In genomic region chr19:38730470-38730730, GRCh38 we compare ENCODE assay signal across 16 cellular contexts. TPM values are rescaled to one million over a fixed set of nuclear protein-coding genes. Genes with fewer than 3 reads are reported as not detected.
A peak's percentile ranks its signal among the peaks of the same experiment; 100 is the strongest.
DNase-seq lines count a peak whose midpoint lies in the region; ATAC-seq and TF ChIP-seq lines count a peak whose summit lies in the region.
"Had no signal": no experiment of that assay in that cellular context is flagged by ENCODE, and none has a peak within 500 bp of the region (broad histone marks: within the 10 kb centered on the region; RNA-seq: fewer than 3 reads in every experiment).

No MANE protein-coding gene starts in this region.

- ATAC-seq in upper lobe of left lung (ENCODE audit: low FRiP score in 2 of 2), result no peak
- no peak for ATAC-seq in naive thymus-derived CD4-positive, alpha-beta T cell
- no peak for ATAC-seq in HG03378 (IDR thresholded peaks at IDR 0.05; ENCODE audit: unreplicated experiment)

- TF ChIP-seq POLR2A in breast epithelium (IDR thresholded peaks at IDR 0.05) (no peak), upper lobe of left lung (IDR thresholded peaks at IDR 0.05) (no peak)

- no peak overlapping the region for H3K4me3 ChIP-seq in breast epithelium
- no peak overlapping the region for H3K4me3 ChIP-seq in mucosa of rectum (ENCODE audit: low read length in 2 of 2)
- no peak overlapping the region for H3K4me3 ChIP-seq in upper lobe of left lung
- no peak overlapping the region for H3K4me3 ChIP-seq in naive thymus-derived CD4-positive, alpha-beta T cell (ENCODE audit: low read length)
- H3K4me3 ChIP-seq: GM23248 had no signal

- intact Hi-C loops in MCF 10A (cut with micrococcal nuclease) (no loop called here), breast epithelium (cut with DNase I; ENCODE audit: low total_unique reads) (no loop called here)
- intact Hi-C loops in activated T-helper 2 cell treated with anti-CD3 and anti-CD28 coated beads, Interferon-gamma antibody, Interleukin-2, Interleukin-4, amounts not matched to agents 10 μg/mL and 5 μg/mL and 100 μg/mL, durations not matched to agents 14 hours and 24 hours and 36 hours (cut with micrococcal nuclease), result loop anchor here (5.0 kb wide), 1 partner anchor 202 kb away; the partner anchor contains the start of genes MRPS12 and SARS2
- intact Hi-C loops in naive thymus-derived CD4-positive, alpha-beta T cell (cut with micrococcal nuclease), result loop anchor here (5.0 kb wide), 4 partner anchors 102 to 222 kb away; partner anchors contain the start of gene ECH1 (in 1 of the 2)

- H3K36me3 ChIP-seq in breast epithelium (no peaks in the 10 kb centered on the region), mucosa of rectum (ENCODE audit: control insufficient read depth in 2 of 2, insufficient read depth in 2 of 2, low read length in 2 of 2) (peaks cover 44 to 45% of the 10 kb centered on the region in 2 donors), upper lobe of left lung (peaks cover 21 to 69% (median 57%) of the 10 kb centered on the region in 4 donors)
- peaks cover 0 to 15% (median 0%) of the 10 kb centered on the region in 3 experiments for H3K36me3 ChIP-seq in naive thymus-derived CD4-positive, alpha-beta T cell (ENCODE audit: control insufficient read depth in 2 of 3, insufficient read depth in 3 of 3, low read length in 3 of 3)

- 84 to 92% methylated on average over 5 to 7 of the region's 7 CpGs for WGBS in upper lobe of left lung, 2 donors

- H3K9ac ChIP-seq in mucosa of rectum (ENCODE audit: low read depth in 1 of 2, low read length in 2 of 2), result peak overlapping the region in 1 of 2 donors; percentile 23
- H3K9ac ChIP-seq: GM23248 had no signal

- peaks cover 27% of the 10 kb centered on the region for H3K4me1 Mint-ChIP-seq in MCF 10A (ENCODE audit: insufficient read depth, unreplicated experiment)
- H3K4me1 Mint-ChIP-seq in activated T-helper 2 cell treated with anti-CD3 and anti-CD28 coated beads, Interferon-gamma antibody, Interleukin-2, Interleukin-4, amounts not matched to agents 10 μg/mL and 5 μg/mL and 100 μg/mL, durations not matched to agents 14 hours and 24 hours and 36 hours (ENCODE audit: low read depth), result peaks cover 26% of the 10 kb centered on the region
- H3K4me1 Mint-ChIP-seq in naive thymus-derived CD4-positive, alpha-beta T cell, result peaks cover 5 to 45% (median 17%) of the 10 kb centered on the region in 7 donors

- no peak for TF ChIP-seq CTCF in MCF 10A (IDR thresholded peaks at IDR 0.05; ENCODE audit: unreplicated experiment)
- no peak for TF ChIP-seq CTCF in breast epithelium (IDR thresholded peaks at IDR 0.05)
- TF ChIP-seq CTCF in upper lobe of left lung (IDR thresholded peaks at IDR 0.05), result no peak

- H3K4me3 Mint-ChIP-seq in MCF 10A (ENCODE audit: unreplicated experiment), result no peak overlapping the region
- H3K4me3 Mint-ChIP-seq in activated T-helper 2 cell treated with anti-CD3 and anti-CD28 coated beads, Interferon-gamma antibody, Interleukin-2, Interleukin-4, amounts not matched to agents 10 μg/mL and 5 μg/mL and 100 μg/mL, durations not matched to agents 14 hours and 24 hours and 36 hours (ENCODE audit: low read depth), result no peak overlapping the region
- no peak overlapping the region for H3K4me3 Mint-ChIP-seq in naive thymus-derived CD4-positive, alpha-beta T cell
- H3K4me3 Mint-ChIP-seq: stimulated activated naive CD8-positive, alpha-beta T cell treated with anti-CD3 and anti-CD28 coated beads, Interleukin-15, Interleukin-2, amounts not matched to agents 100 ng/mL and 50 ng/mL, for 24 hours had no signal

- H3K27ac Mint-ChIP-seq in MCF 10A (ENCODE audit: low read depth, unreplicated experiment), result peak overlapping the region; percentile 65
- peak overlapping the region; percentile 16 for H3K27ac Mint-ChIP-seq in activated T-helper 2 cell treated with anti-CD3 and anti-CD28 coated beads, Interferon-gamma antibody, Interleukin-2, Interleukin-4, amounts not matched to agents 10 μg/mL and 5 μg/mL and 100 μg/mL, durations not matched to agents 14 hours and 24 hours and 36 hours
- peak overlapping the region in 4 of 9 donors; percentile 23 to 48 (median 28) for H3K27ac Mint-ChIP-seq in naive thymus-derived CD4-positive, alpha-beta T cell
- H3K27ac Mint-ChIP-seq: stimulated activated naive CD8-positive, alpha-beta T cell treated with anti-CD3 and anti-CD28 coated beads, Interleukin-15, Interleukin-2, amounts not matched to agents 100 ng/mL and 50 ng/mL, for 24 hours had no signal

- H3K4me1 ChIP-seq in breast epithelium (peaks cover 0 to 2% of the 10 kb centered on the region in 2 donors), mucosa of rectum (ENCODE audit: control insufficient read depth in 2 of 2, insufficient read depth in 2 of 2, low read length in 2 of 2) (peaks cover 31 to 43% of the 10 kb centered on the region in 2 donors), upper lobe of left lung (peaks cover 38 to 72% (median 43%) of the 10 kb centered on the region in 4 donors)
- peaks cover 14 to 15% of the 10 kb centered on the region in 2 donors for H3K4me1 ChIP-seq in naive thymus-derived CD4-positive, alpha-beta T cell (ENCODE audit: control insufficient read depth in 2 of 2, insufficient read depth in 2 of 2, low read length in 2 of 2)

- CTCF ChIA-PET in MCF 10A (lab: Yijun Ruan, JAX), result interaction anchor here (0.6 to 1.1 kb wide), 6 partner anchors 23 to 321 kb away, joined by 3 to 4 read pairs (median 3); no protein-coding TSS in a partner anchor
- CTCF ChIA-PET in naive thymus-derived CD4-positive, alpha-beta T cell (lab: Charles Lee), result interaction anchor here (1.6 kb wide), 1 partner anchor 200 kb away, joined by 5 read pairs; the partner anchor contains the start of genes MRPS12 and SARS2

- H3K27me3 ChIP-seq in breast epithelium (no peaks in the 10 kb centered on the region), mucosa of rectum (ENCODE audit: control insufficient read depth in 2 of 2, insufficient read depth in 2 of 2, low read length in 2 of 2) (no peaks in the 10 kb centered on the region), upper lobe of left lung (no peaks in the 10 kb centered on the region)
- H3K27me3 ChIP-seq in naive thymus-derived CD4-positive, alpha-beta T cell (ENCODE audit: control insufficient read depth in 2 of 2, insufficient read depth in 2 of 2, low read length in 2 of 2), result no peaks in the 10 kb centered on the region

- H3K27ac ChIP-seq in breast epithelium (peak overlapping the region in 1 of 2 donors; percentile 62), mucosa of rectum (ENCODE audit: low read depth in 2 of 2, low read length in 2 of 2) (peak overlapping the region; percentile 75 to 92), upper lobe of left lung (peak overlapping the region in 3 of 4 donors; percentile 83 to 89 (median 84))
- H3K27ac ChIP-seq in naive thymus-derived CD4-positive, alpha-beta T cell (ENCODE audit: low read depth, low read length), result no peak overlapping the region
- H3K27ac ChIP-seq: GM23248 had no signal

- peaks cover 78% of the 10 kb centered on the region for H3K36me3 Mint-ChIP-seq in MCF 10A (ENCODE audit: insufficient read depth, unreplicated experiment)
- peaks cover 55% of the 10 kb centered on the region for H3K36me3 Mint-ChIP-seq in activated T-helper 2 cell treated with anti-CD3 and anti-CD28 coated beads, Interferon-gamma antibody, Interleukin-2, Interleukin-4, amounts not matched to agents 10 μg/mL and 5 μg/mL and 100 μg/mL, durations not matched to agents 14 hours and 24 hours and 36 hours (ENCODE audit: low read depth)
- peaks cover 0 to 14% (median 0%) of the 10 kb centered on the region in 5 donors for H3K36me3 Mint-ChIP-seq in naive thymus-derived CD4-positive, alpha-beta T cell

- no peaks in the 10 kb centered on the region for H3K9me3 Mint-ChIP-seq in MCF 10A (ENCODE audit: unreplicated experiment)
- no peaks in the 10 kb centered on the region for H3K9me3 Mint-ChIP-seq in activated T-helper 2 cell treated with anti-CD3 and anti-CD28 coated beads, Interferon-gamma antibody, Interleukin-2, Interleukin-4, amounts not matched to agents 10 μg/mL and 5 μg/mL and 100 μg/mL, durations not matched to agents 14 hours and 24 hours and 36 hours
- H3K9me3 Mint-ChIP-seq in naive thymus-derived CD4-positive, alpha-beta T cell, result peaks cover 0 to 1% (median 0%) of the 10 kb centered on the region in 11 donors
- H3K9me3 Mint-ChIP-seq: stimulated activated naive CD8-positive, alpha-beta T cell treated with anti-CD3 and anti-CD28 coated beads, Interleukin-15, Interleukin-2, amounts not matched to agents 100 ng/mL and 50 ng/mL, for 24 hours had no signal

- BruUV-seq in MCF 10A (replicated peaks; lab: Mats Ljungman, UMichigan), result no TSS peak

- POLR2A ChIA-PET in MCF 10A (lab: Yijun Ruan, JAX), result interaction anchor here (0.9 to 1.5 kb wide), 2 partner anchors 107 to 108 kb away, joined by 3 to 6 read pairs; no protein-coding TSS in a partner anchor
- POLR2A ChIA-PET in naive thymus-derived CD4-positive, alpha-beta T cell (lab: Charles Lee), result no interaction called here

- DNase-seq in MCF 10A (ENCODE audit: unreplicated experiment) (no peak), breast epithelium (ENCODE audit: low spot score in 2 of 2) (no peak), upper lobe of left lung (no peak), NCI-H2107 (lab: John Stamatoyannopoulos, UW) (no peak)
- DNase-seq in activated T-helper 2 cell treated with anti-CD3 and anti-CD28 coated beads, Interferon-gamma antibody, Interleukin-2, Interleukin-4, amounts not matched to agents 10 μg/mL and 5 μg/mL and 100 μg/mL, durations not matched to agents 14 hours and 24 hours and 36 hours (ENCODE audit: low spot score), result no peak
- no peak for DNase-seq in naive thymus-derived CD4-positive, alpha-beta T cell
- DNase-seq: activated CD4-positive, CD25-positive, alpha-beta regulatory T cell treated with anti-CD3 and anti-CD28 coated beads, Interleukin-2, amount 50 U/mL, for 72 hours; GM23248; NCI-H1436 treated with DMSO at 0.1 percent for 48 hours had no signal

- TF ChIP-seq EP300 in upper lobe of left lung (IDR thresholded peaks at IDR 0.05), result no peak

- no peaks in the 10 kb centered on the region for H3K27me3 Mint-ChIP-seq in MCF 10A (ENCODE audit: insufficient read depth, unreplicated experiment)
- H3K27me3 Mint-ChIP-seq in activated T-helper 2 cell treated with anti-CD3 and anti-CD28 coated beads, Interferon-gamma antibody, Interleukin-2, Interleukin-4, amounts not matched to agents 10 μg/mL and 5 μg/mL and 100 μg/mL, durations not matched to agents 14 hours and 24 hours and 36 hours (ENCODE audit: low read depth), result no peaks in the 10 kb centered on the region
- H3K27me3 Mint-ChIP-seq in naive thymus-derived CD4-positive, alpha-beta T cell, result no peaks in the 10 kb centered on the region
- H3K27me3 Mint-ChIP-seq: stimulated activated naive CD8-positive, alpha-beta T cell treated with anti-CD3 and anti-CD28 coated beads, Interleukin-15, Interleukin-2, amounts not matched to agents 100 ng/mL and 50 ng/mL, for 24 hours had no signal

- H3K9me3 ChIP-seq in breast epithelium, result no peaks in the 10 kb centered on the region
- no peaks in the 10 kb centered on the region for H3K9me3 ChIP-seq in mucosa of rectum (ENCODE audit: control insufficient read depth in 2 of 2, low read length in 2 of 2)
- H3K9me3 ChIP-seq in upper lobe of left lung, result no peaks in the 10 kb centered on the region
- no peaks in the 10 kb centered on the region for H3K9me3 ChIP-seq in naive thymus-derived CD4-positive, alpha-beta T cell (ENCODE audit: control insufficient read depth in 2 of 3, low read length in 3 of 3)

RNA-seq across cellular contexts. Expression of gene CAPN12, which starts 13.9 kb away (rescaled TPM):
- total RNA-seq in MCF 10A (2022) (not detected in 2 replicates), breast epithelium (1 to 10 TPM in 2 of 3 donors, under 1 TPM in 1; 0.16 to 9.2 (median 4.1) TPM), upper lobe of left lung (10 to 100 TPM in 3 of 6 donors, 1 to 10 TPM in 3; 5.2 to 93.2 (median 11.1) TPM)
- 2.9 and 3.6 TPM in 2 replicates for total RNA-seq in activated T-helper 2 cell treated with anti-CD3 and anti-CD28 coated beads, Interferon-gamma antibody, Interleukin-2, Interleukin-4, amounts not matched to agents 10 μg/mL and 5 μg/mL and 100 μg/mL, durations not matched to agents 14 hours and 24 hours and 36 hours
- total RNA-seq in naive thymus-derived CD4-positive, alpha-beta T cell, result 1 to 10 TPM; 2.5 to 5.1 (median 2.7) TPM
- under 1 TPM in 1 of 2 donors, not detected in 1; 0.84 TPM for polyA plus RNA-seq in naive thymus-derived CD4-positive, alpha-beta T cell

RNA-seq across cellular contexts. Expression of gene LGALS7, which starts 42.9 kb away (rescaled TPM):
- total RNA-seq in MCF 10A (2022), result 1.1 TPM in 1 of 2 replicates, not detected in the other
- 1 to 10 TPM in 1 of 3 donors, not detected in 2; 1.5 TPM for total RNA-seq in breast epithelium
- total RNA-seq in activated T-helper 2 cell treated with anti-CD3 and anti-CD28 coated beads, Interferon-gamma antibody, Interleukin-2, Interleukin-4, amounts not matched to agents 10 μg/mL and 5 μg/mL and 100 μg/mL, durations not matched to agents 14 hours and 24 hours and 36 hours, result not detected in 2 replicates
- not detected for total RNA-seq in upper lobe of left lung
- not detected for total RNA-seq in naive thymus-derived CD4-positive, alpha-beta T cell
- polyA plus RNA-seq in naive thymus-derived CD4-positive, alpha-beta T cell, result not detected
- total RNA-seq: fibroblast of villous mesenchyme, GM23248, mucosa of gallbladder, posterior vena cava had no signal
- polyA plus RNA-seq: GM23248 had no signal

RNA-seq across cellular contexts. Expression of gene LGALS7B, which starts 58.6 kb away (rescaled TPM):
- total RNA-seq in MCF 10A (2022), result 2.5 and 2.6 TPM in 2 replicates
- total RNA-seq in breast epithelium, result 10 to 100 TPM in 1 of 3 donors, 1 to 10 TPM in 1, not detected in 1; 5.9 to 23.6 TPM
- total RNA-seq in activated T-helper 2 cell treated with anti-CD3 and anti-CD28 coated beads, Interferon-gamma antibody, Interleukin-2, Interleukin-4, amounts not matched to agents 10 μg/mL and 5 μg/mL and 100 μg/mL, durations not matched to agents 14 hours and 24 hours and 36 hours, result not detected in 2 replicates
- 10 to 100 TPM in 1 of 6 donors, not detected in 5; 12.4 TPM for total RNA-seq in upper lobe of left lung
- not detected for total RNA-seq in naive thymus-derived CD4-positive, alpha-beta T cell
- not detected for polyA plus RNA-seq in naive thymus-derived CD4-positive, alpha-beta T cell
- total RNA-seq: fibroblast of villous mesenchyme, GM23248, HT-29, posterior vena cava had no signal
- polyA plus RNA-seq: GM23248 had no signal

Comparison
In these comparisons a context has a peak if more than half of its experiments do, and no peak if none do; other contexts are left out.
1. intact Hi-C loops: an anchor here in activated T-helper 2 cell treated with anti-CD3 and anti-CD28 coated beads, Interferon-gamma antibody, Interleukin-2, Interleukin-4, amounts not matched to agents 10 μg/mL and 5 μg/mL and 100 μg/mL, durations not matched to agents 14 hours and 24 hours and 36 hours (5.0 kb wide) and naive thymus-derived CD4-positive, alpha-beta T cell (5.0 kb wide); none called in MCF 10A and breast epithelium.